Comparison of ENCODE assay signal across 8 cellular contexts in genomic region chr13:50081899-50082425, GRCh38.
DNase-seq lines count a peak whose midpoint lies in the region; ATAC-seq lines count a peak whose summit lies in the region.

No MANE protein-coding gene starts in this region.

- peak overlapping the region; percentile 97 for H3K9ac ChIP-seq in endocrine pancreas (ENCODE audit: control insufficient read depth, insufficient read depth, low read length)
- peak overlapping the region; percentile 96 for H3K9ac ChIP-seq in mesenchymal stem cell (ENCODE audit: low read length)

- peak overlapping the region; percentile 74 for H3K27ac ChIP-seq in mesenchymal stem cell (ENCODE audit: low read length, poor library complexity, severe bottlenecking)

- no peak overlapping the region for H3K14ac ChIP-seq in mesenchymal stem cell (ENCODE audit: low read length in 2 of 2)

- H3K23ac ChIP-seq in mesenchymal stem cell (ENCODE audit: low read length in 2 of 2) = no peak overlapping the region

- WGBS in mesenchymal stem cell = 2% methylated on average over 35 of the region's 35 CpGs

- no peak overlapping the region for H2BK5ac ChIP-seq in mesenchymal stem cell (ENCODE audit: low read depth, low read length, poor library complexity, severe bottlenecking)

- H3K36me3 ChIP-seq in endocrine pancreas (ENCODE audit: control insufficient read depth, insufficient read depth, low read length) (no peaks in the 10 kb centered on the region), mesenchymal stem cell (ENCODE audit: control insufficient read depth in 1 of 2, insufficient read depth in 2 of 2, low read depth in 1 of 2, low read length in 2 of 2) (peaks cover 0 to 8% of the 10 kb centered on the region in 2 experiments)

- no peak overlapping the region for H2BK15ac ChIP-seq in mesenchymal stem cell (ENCODE audit: low read depth, poor library complexity, severe bottlenecking)

- peak overlapping the region; percentile 31 for H2AFZ ChIP-seq in mesenchymal stem cell (ENCODE audit: low read depth, low read length)

- H3K18ac ChIP-seq in mesenchymal stem cell (ENCODE audit: low read depth in 1 of 2, low read length in 2 of 2) = peak overlapping the region in 1 of 2 experiments; percentile 84

- ATAC-seq in GM21390 (IDR thresholded peaks at IDR 0.05; ENCODE audit: unreplicated experiment) = peak; percentile 59

- H2BK120ac ChIP-seq in mesenchymal stem cell (ENCODE audit: low read depth, low read length) = no peak overlapping the region

- peak; percentile 99 for DNase-seq in Caki2 (ENCODE audit: low read depth)
- DNase-seq in HUDEP-2 (lab: John Stamatoyannopoulos, UW; ENCODE audit: unreplicated experiment in 76 of 76) = peak; percentile 73 to 99 (median 96)
- DNase-seq in NOMO-1 treated with dmso at 0.1 percent for 144 hours (lab: John Stamatoyannopoulos, UW; ENCODE audit: unreplicated experiment) = peak; percentile 98
- DNase-seq in activated CD8-positive, alpha-beta memory T cell treated with anti-CD3 and anti-CD28 coated beads, Interleukin-2, amount 50 U/mL, for 1 hour (ENCODE audit: extremely low read depth) = peak; percentile 98
- DNase-seq in mesenchymal stem cell = peak; percentile 99
- DNase-seq in stimulated activated CD8-positive, alpha-beta memory T cell treated with anti-CD3 and anti-CD28 coated beads, Interleukin-12 subunit alpha, Interleukin-12 subunit beta, amount 100 ng/mL, for 24 hours (ENCODE audit: extremely low read depth) = peak; percentile 94

- no peak overlapping the region for H4K91ac ChIP-seq in mesenchymal stem cell (ENCODE audit: low read length)

- H3K4ac ChIP-seq in mesenchymal stem cell (ENCODE audit: low read depth in 1 of 2, low read length in 2 of 2) = peak overlapping the region in 1 of 2 experiments; percentile 67

- H3K27me3 ChIP-seq in endocrine pancreas (ENCODE audit: control insufficient read depth, insufficient read depth, low read length) (no peaks in the 10 kb centered on the region), mesenchymal stem cell (ENCODE audit: control insufficient read depth in 1 of 2, insufficient read depth in 1 of 2, low read length in 2 of 2) (no peaks in the 10 kb centered on the region)

- no peak overlapping the region for H2AK5ac ChIP-seq in mesenchymal stem cell (ENCODE audit: low read length, severe bottlenecking)

- peaks cover 6% of the 10 kb centered on the region for H3K79me1 ChIP-seq in mesenchymal stem cell (replicated peaks; ENCODE audit: low read length, poor library complexity, severe bottlenecking)

- H3K9me3 ChIP-seq in endocrine pancreas (ENCODE audit: control insufficient read depth, low read length) = no peaks in the 10 kb centered on the region
- no peaks in the 10 kb centered on the region for H3K9me3 ChIP-seq in mesenchymal stem cell (ENCODE audit: control insufficient read depth, low read length)

- peaks cover 14% of the 10 kb centered on the region for H3K4me1 ChIP-seq in endocrine pancreas (ENCODE audit: control insufficient read depth, insufficient read depth, low read length)
- no peaks in the 10 kb centered on the region for H3K4me1 ChIP-seq in mesenchymal stem cell (ENCODE audit: control insufficient read depth, insufficient read depth, low read depth, low read length)

- no peak overlapping the region for H4K8ac ChIP-seq in mesenchymal stem cell (ENCODE audit: low read length)

- peak overlapping the region; percentile 97 for H3K4me3 ChIP-seq in endocrine pancreas (ENCODE audit: control insufficient read depth, insufficient read depth, low read length)
- peak overlapping the region; percentile 76 to 89 for H3K4me3 ChIP-seq in mesenchymal stem cell (ENCODE audit: insufficient read depth in 1 of 2, low read depth in 1 of 2, low read length in 2 of 2)

- in situ Hi-C loops in Caki2 (cut with HindIII; ENCODE audit: low pct_unique_long_range_greater_than_20kb, low sequenced_read_pairs) = no loop called here

- H3K4me2 ChIP-seq in mesenchymal stem cell (ENCODE audit: low read length, poor library complexity, severe bottlenecking) = peak overlapping the region; percentile 88

- peak overlapping the region in 1 of 2 experiments; percentile 34 for H2BK12ac ChIP-seq in mesenchymal stem cell (ENCODE audit: low read length in 2 of 2)

Comparison
In these comparisons a context has a peak if more than half of its experiments do, and no peak if none do; other contexts are left out.
1. Peak in every context shown above with its lines: DNase-seq, ATAC-seq, H3K4me3 ChIP-seq and H3K27ac ChIP-seq.